1 cellular context compared by ENCODE assay signal in genomic region chr13:102799544-102800144, GRCh38.
TF ChIP-seq lines count a peak whose summit lies in the region.

No MANE protein-coding gene starts in this region.

TF ChIP-seq in K562, 482 proteins besides CTCF, POLR2A, EP300 and RAD21:
- no peak for TF ChIP-seq SMAD3 (CRISPR knock-in tag; conservative IDR thresholded peaks at IDR 0.05)
- TF ChIP-seq SMARCA4 (IDR thresholded peaks at IDR 0.05) = 0 out of 2 replicates have a peak, but pooled peaks have one; percentile 12
- peak; percentile 46; the same call in 1 of the 2 replicates for TF ChIP-seq NCOA6 (IDR thresholded peaks at IDR 0.05)
- 0 out of 2 replicates have a peak, but pooled peaks have one; percentile 11 for TF ChIP-seq ZNF511 (CRISPR knock-in tag; IDR thresholded peaks at IDR 0.05)
- TF ChIP-seq PCBP1 (IDR thresholded peaks at IDR 0.05; ENCODE audit: low read depth, low read length, poor library complexity, severe bottlenecking) = peak; percentile 9
- no peak for TF ChIP-seq GMEB1 (CRISPR knock-in tag; IDR thresholded peaks at IDR 0.05)
- TF ChIP-seq EHMT2 (IDR thresholded peaks at IDR 0.05) = no peak
- TF ChIP-seq NFIC (IDR thresholded peaks at IDR 0.05) = peak; percentile 86
- 0 out of 2 replicates have a peak, but pooled peaks have one; percentile 8 for TF ChIP-seq ZNF263 (CRISPR knock-in tag; IDR thresholded peaks at IDR 0.05; ENCODE audit: borderline replicate concordance)
- 0 out of 2 replicates have a peak, but pooled peaks have one; percentile 29 for TF ChIP-seq HNRNPL (IDR thresholded peaks at IDR 0.05; ENCODE audit: low read depth, low read length)
- TF ChIP-seq, protein P1, sequence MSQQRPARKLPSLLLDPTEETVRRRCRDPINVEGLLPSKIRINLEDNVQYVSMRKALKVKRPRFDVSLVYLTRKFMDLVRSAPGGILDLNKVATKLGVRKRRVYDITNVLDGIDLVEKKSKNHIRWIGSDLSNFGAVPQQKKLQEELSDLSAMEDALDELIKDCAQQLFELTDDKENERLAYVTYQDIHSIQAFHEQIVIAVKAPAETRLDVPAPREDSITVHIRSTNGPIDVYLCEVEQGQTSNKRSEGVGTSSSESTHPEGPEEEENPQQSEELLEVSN (IDR thresholded peaks at IDR 0.05; ENCODE audit: borderline replicate concordance in 1 of 2, extremely low read depth in 1 of 2, insufficient read depth in 1 of 2, insufficient read length in 1 of 2, low read depth in 1 of 2, low read length in 1 of 2, poor library complexity in 1 of 2, severe bottlenecking in 1 of 2) = peak in 1 of 2 experiments; percentile 17
- no peak for TF ChIP-seq ARID4B (CRISPR knock-in tag; IDR thresholded peaks at IDR 0.05)
